In the genomic region with DNA sequence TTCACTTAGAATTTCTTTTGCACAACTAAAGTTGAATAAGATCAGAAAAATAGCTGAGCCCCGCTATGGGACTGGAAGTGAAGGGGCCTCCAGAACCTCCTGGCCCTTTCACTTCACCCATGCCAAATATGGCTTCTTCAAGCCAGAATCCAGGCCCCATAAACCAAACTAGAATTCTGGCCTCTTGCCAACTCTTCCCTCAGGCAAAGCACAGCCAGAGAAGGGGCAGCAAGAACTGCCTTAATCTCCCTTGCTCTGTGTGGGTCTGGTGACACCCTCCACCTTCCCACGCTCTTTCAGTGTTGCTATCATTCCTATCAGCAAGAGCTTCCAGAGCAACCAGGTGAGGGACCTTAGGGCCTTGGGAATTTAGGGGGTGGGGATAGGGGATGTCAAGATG, we compare ENCODE assay signal across 11 cellular contexts. TPM values are rescaled to one million over a fixed set of nuclear protein-coding genes. Genes with fewer than 3 reads are reported as not detected.
DNase-seq lines count a peak whose midpoint lies in the region; ATAC-seq and TF ChIP-seq lines count a peak whose summit lies in the region.
"Had no signal": no experiment of that assay in that cellular context is flagged by ENCODE, and none has a peak within 500 bp of the region (broad histone marks: within the 10 kb centered on the region; RNA-seq: fewer than 3 reads in every experiment).

No MANE protein-coding gene starts in this region.

- intact Hi-C loops in aorta (cut with DNase I), result loop anchor here in 1 of 2 donors (10.0 kb wide), 1 partner anchor 72 kb away; the partner anchor contains the start of gene DNAL1

- H3K27me3 ChIP-seq in tibial nerve, result no peaks in the 10 kb centered on the region
- no peaks in the 10 kb centered on the region for H3K27me3 ChIP-seq in aorta (ENCODE audit: control insufficient read depth in 1 of 2, insufficient read depth in 2 of 2, low read length in 1 of 2)
- H3K27me3 ChIP-seq: pancreas had no signal

- H3K27ac ChIP-seq in tibial nerve (peak overlapping the region; percentile 7 to 88 (median 80)), aorta (ENCODE audit: low read depth in 1 of 2, low read length in 2 of 2) (peak overlapping the region in 1 of 2 donors; percentile 16)
- H3K27ac ChIP-seq: pancreas had no signal

- peaks cover 0 to 49% (median 25%) of the 10 kb centered on the region in 4 donors for H3K4me1 ChIP-seq in tibial nerve
- H3K4me1 ChIP-seq in aorta (ENCODE audit: control insufficient read depth in 1 of 2, insufficient read depth in 2 of 2, low read length in 2 of 2), result no peaks in the 10 kb centered on the region
- H3K4me1 ChIP-seq: pancreas had no signal

- TF ChIP-seq CTCF in astrocyte of the spinal cord (IDR thresholded peaks at IDR 0.05; ENCODE audit: low read depth, low read length) (no peak), mesothelial cell of epicardium (IDR thresholded peaks at IDR 0.05; ENCODE audit: unreplicated experiment) (no peak), tibial nerve (IDR thresholded peaks at IDR 0.05) (no peak)

- H3K4me3 ChIP-seq in astrocyte of the spinal cord (ENCODE audit: low read depth, low read length), result no peak overlapping the region
- no peak overlapping the region for H3K4me3 ChIP-seq in tibial nerve
- H3K4me3 ChIP-seq in aorta (ENCODE audit: low read length in 2 of 2), result no peak overlapping the region
- H3K4me3 ChIP-seq: pancreas had no signal

- no peak overlapping the region for H3K4me3 Mint-ChIP-seq in activated naive CD8-positive, alpha-beta T cell
- no peak overlapping the region for H3K4me3 Mint-ChIP-seq in activated naive CD8-positive, alpha-beta T cell treated with anti-CD3 and anti-CD28 coated beads, Interleukin-2, amount 50 U/mL, for 24 hours
- no peak overlapping the region for H3K4me3 Mint-ChIP-seq in mesothelial cell of epicardium

- no peaks in the 10 kb centered on the region for H3K9me3 ChIP-seq in tibial nerve
- no peaks in the 10 kb centered on the region for H3K9me3 ChIP-seq in aorta (ENCODE audit: control insufficient read depth, low read length)
- H3K9me3 ChIP-seq: pancreas had no signal

- WGBS in tibial nerve, 2 donors, result 50 to 61% methylated on average over 2 of the region's 2 CpGs
- WGBS in aorta, 2 donors, result 63 to 71% methylated on average over 2 of the region's 2 CpGs

- H3K27ac Mint-ChIP-seq in activated naive CD8-positive, alpha-beta T cell, result peak overlapping the region; percentile 50
- H3K27ac Mint-ChIP-seq in activated naive CD8-positive, alpha-beta T cell treated with anti-CD3 and anti-CD28 coated beads, Interleukin-2, amount 50 U/mL, for 24 hours, result no peak overlapping the region
- peak overlapping the region; percentile 92 for H3K27ac Mint-ChIP-seq in mesothelial cell of epicardium

- H3K4me1 Mint-ChIP-seq in activated naive CD8-positive, alpha-beta T cell (ENCODE audit: low read depth), result peaks cover 19% of the 10 kb centered on the region
- H3K4me1 Mint-ChIP-seq in activated naive CD8-positive, alpha-beta T cell treated with anti-CD3 and anti-CD28 coated beads, Interleukin-2, amount 50 U/mL, for 24 hours, result peaks cover 23% of the 10 kb centered on the region
- peaks cover 43% of the 10 kb centered on the region for H3K4me1 Mint-ChIP-seq in mesothelial cell of epicardium

- H3K36me3 ChIP-seq in tibial nerve (peaks cover 0 to 63% (median 17%) of the 10 kb centered on the region in 3 donors), aorta (ENCODE audit: control insufficient read depth in 1 of 2, insufficient read depth in 2 of 2, low read length in 1 of 2) (peaks cover 0 to 5% of the 10 kb centered on the region in 2 donors)

- TF ChIP-seq EP300 in tibial nerve (IDR thresholded peaks at IDR 0.05), result peak in 1 of 2 donors; percentile 7

- DNase-seq in activated naive CD8-positive, alpha-beta T cell treated with anti-CD3 and anti-CD28 coated beads, Interleukin-2, amount 50 U/mL, for 24 hours, result no peak
- DNase-seq in astrocyte of the spinal cord (ENCODE audit: low read depth, low spot score) (peak; percentile 23), mesothelial cell of epicardium (ENCODE audit: low spot score in 2 of 2, unreplicated experiment in 2 of 2) (no peak), tibial nerve (ENCODE audit: low spot score in 2 of 2) (no peak), aorta (no peak), SIG-M5 treated with dmso at 0.1 percent for 504 hours (lab: John Stamatoyannopoulos, UW; ENCODE audit: unreplicated experiment) (no peak)
- DNase-seq: activated CD4-positive, CD25-positive, alpha-beta regulatory T cell treated with anti-CD3 and anti-CD28 coated beads, Interleukin-2, amount 50 U/mL, for 72 hours; NCI-H187; pancreas had no signal

- in situ Hi-C loops in astrocyte of the spinal cord (cut with HindIII; ENCODE audit: low sequenced_read_pairs), result no loop called here

- H3K9me3 Mint-ChIP-seq in activated naive CD8-positive, alpha-beta T cell (ENCODE audit: low read depth), result no peaks in the 10 kb centered on the region
- H3K9me3 Mint-ChIP-seq in activated naive CD8-positive, alpha-beta T cell treated with anti-CD3 and anti-CD28 coated beads, Interleukin-2, amount 50 U/mL, for 24 hours, result no peaks in the 10 kb centered on the region
- H3K9me3 Mint-ChIP-seq in mesothelial cell of epicardium, result no peaks in the 10 kb centered on the region

- TF ChIP-seq POLR2A in tibial nerve (IDR thresholded peaks at IDR 0.05), result no peak

- no peaks in the 10 kb centered on the region for H3K27me3 Mint-ChIP-seq in activated naive CD8-positive, alpha-beta T cell
- H3K27me3 Mint-ChIP-seq in activated naive CD8-positive, alpha-beta T cell treated with anti-CD3 and anti-CD28 coated beads, Interleukin-2, amount 50 U/mL, for 24 hours, result no peaks in the 10 kb centered on the region
- H3K27me3 Mint-ChIP-seq in mesothelial cell of epicardium (ENCODE audit: low read depth), result no peaks in the 10 kb centered on the region

- H3K36me3 Mint-ChIP-seq in activated naive CD8-positive, alpha-beta T cell, result no peaks in the 10 kb centered on the region
- H3K36me3 Mint-ChIP-seq in activated naive CD8-positive, alpha-beta T cell treated with anti-CD3 and anti-CD28 coated beads, Interleukin-2, amount 50 U/mL, for 24 hours (ENCODE audit: low read depth), result peaks cover 33% of the 10 kb centered on the region
- peaks cover 28% of the 10 kb centered on the region for H3K36me3 Mint-ChIP-seq in mesothelial cell of epicardium

- ATAC-seq in activated naive CD8-positive, alpha-beta T cell treated with anti-CD3 and anti-CD28 coated beads, Interleukin-2, amount 50 U/mL, for 24 hours, result no peak
- ATAC-seq in aorta (ENCODE audit: low FRiP score) (no peak), HG02973 (IDR thresholded peaks at IDR 0.05; ENCODE audit: unreplicated experiment) (no peak)
- ATAC-seq: pancreas had no signal

RNA-seq across cellular contexts. Expression of gene PNMA1, which starts 3.1 kb away (rescaled TPM):
- 46.4 to 48.6 TPM (median 47.7 TPM) in 3 replicates for total RNA-seq in mesothelial cell of epicardium
- 10 to 100 TPM; 21.2 to 43.5 (median 34.2) TPM for total RNA-seq in tibial nerve
- 10 to 100 TPM; 36.7 to 45.5 TPM for total RNA-seq in aorta
- 10 to 100 TPM; 22.4 to 35.2 TPM for polyA plus RNA-seq in aorta
